In the genomic region with DNA sequence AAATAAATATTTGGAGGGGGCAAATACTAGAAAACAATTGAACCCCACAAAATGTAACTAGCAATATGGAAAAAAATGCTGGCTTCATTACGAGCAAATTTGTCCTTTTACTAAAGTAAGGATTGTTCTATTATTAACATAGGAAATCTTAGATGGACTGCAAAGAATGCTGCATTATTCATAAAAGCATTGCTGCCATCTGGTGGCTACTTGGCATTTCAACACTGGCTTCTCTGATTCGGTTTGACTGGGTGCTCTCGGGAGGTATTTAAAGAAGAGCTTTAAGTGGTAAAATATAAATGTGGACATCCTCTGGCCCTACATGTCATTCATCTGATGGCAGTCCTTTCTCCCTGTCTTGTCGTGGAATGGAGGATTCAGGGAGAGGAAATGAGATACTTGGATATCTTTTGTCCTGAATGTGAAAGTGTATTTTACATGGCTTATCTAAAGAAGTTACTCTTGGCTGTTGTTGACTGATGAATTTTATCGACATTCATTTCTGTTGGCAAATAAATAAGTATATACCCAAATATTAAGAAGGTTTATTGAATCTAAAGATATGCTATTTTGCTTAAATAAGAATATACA, we compare ENCODE assay signal across 8 cellular contexts.
DNase-seq lines count a peak whose midpoint lies in the region; ATAC-seq and TF ChIP-seq lines count a peak whose summit lies in the region.

No MANE protein-coding gene starts in this region.

- H3K9ac ChIP-seq in Loucy (ENCODE audit: low read depth, low read length, poor library complexity, severe bottlenecking) (peak overlapping the region; percentile 60), SK-N-SH (no peak overlapping the region)

- TF ChIP-seq EP300 in SK-N-SH (IDR thresholded peaks at IDR 0.05; ENCODE audit: borderline replicate concordance in 1 of 2, low read depth in 1 of 2, low read length in 1 of 2) = no peak

- H3K9me3 ChIP-seq in Loucy (ENCODE audit: insufficient read depth, low read depth, low read length) (no peaks in the 10 kb centered on the region), SK-N-SH (no peaks in the 10 kb centered on the region), psoas muscle (no peaks in the 10 kb centered on the region)

- H3K79me2 ChIP-seq in Loucy (ENCODE audit: insufficient read depth, low read length) = peaks cover 62% of the 10 kb centered on the region
- no peaks in the 10 kb centered on the region for H3K79me2 ChIP-seq in SK-N-SH (ENCODE audit: insufficient read depth)

- H3K27ac Mint-ChIP-seq in Calu3 (ENCODE audit: unreplicated experiment) = no peak overlapping the region
- H3K27ac Mint-ChIP-seq in activated naive CD4-positive, alpha-beta T cell treated with anti-CD3 and anti-CD28 coated beads, Interleukin-2, amount 50 U/mL, for 24 hours = peak overlapping the region; percentile 98

- BruUV-seq in Calu3 (replicated peaks; lab: Mats Ljungman, UMichigan) = no TSS peak

- peak; percentile 58 for DNase-seq in Calu3
- DNase-seq in SK-N-SH = peak; percentile 37
- peak; percentile 70 for DNase-seq in glomerular visceral epithelial cell (ENCODE audit: extremely low spot score)
- DNase-seq in psoas muscle = peak; percentile 21 to 38

- peaks cover 40% of the 10 kb centered on the region for H3F3A ChIP-seq in Loucy (ENCODE audit: low read depth)
- no peaks in the 10 kb centered on the region for H3F3A ChIP-seq in SK-N-SH (replicated peaks; ENCODE audit: insufficient read depth)

- peak; percentile 89 for TF ChIP-seq RAD21 in SK-N-SH (IDR thresholded peaks at IDR 0.05; ENCODE audit: low read length)

- H3K27me3 Mint-ChIP-seq in Calu3 (ENCODE audit: unreplicated experiment) = no peaks in the 10 kb centered on the region
- no peaks in the 10 kb centered on the region for H3K27me3 Mint-ChIP-seq in activated naive CD4-positive, alpha-beta T cell treated with anti-CD3 and anti-CD28 coated beads, Interleukin-2, amount 50 U/mL, for 24 hours

- H3K4me3 Mint-ChIP-seq in Calu3 (ENCODE audit: low read depth, unreplicated experiment) = peak overlapping the region; percentile 39
- peak overlapping the region; percentile 81 for H3K4me3 Mint-ChIP-seq in activated naive CD4-positive, alpha-beta T cell treated with anti-CD3 and anti-CD28 coated beads, Interleukin-2, amount 50 U/mL, for 24 hours

- H3K27me3 ChIP-seq in Loucy (ENCODE audit: insufficient read depth, low read length, poor library complexity, severe bottlenecking) (no peaks in the 10 kb centered on the region), SK-N-SH (ENCODE audit: insufficient read depth) (no peaks in the 10 kb centered on the region), psoas muscle (ENCODE audit: insufficient read depth in 3 of 3, low read length in 2 of 3) (no peaks in the 10 kb centered on the region)

- ATAC-seq in GM21423 (IDR thresholded peaks at IDR 0.05; ENCODE audit: unreplicated experiment) (peak; percentile 42), psoas muscle (peak in 1 of 4 donors; percentile 69), GM18861 (IDR thresholded peaks at IDR 0.05; ENCODE audit: unreplicated experiment) (no peak)

- TF ChIP-seq CTCF in Calu3 (IDR thresholded peaks at IDR 0.05; ENCODE audit: unreplicated experiment) (peak; percentile 69), Loucy (conservative IDR thresholded peaks at IDR 0.05; ENCODE audit: low read length) (peak; percentile 91), SK-N-SH (IDR thresholded peaks at IDR 0.05) (peak; percentile 85), psoas muscle (IDR thresholded peaks at IDR 0.05) (peak; percentile 62)

- H3K27ac ChIP-seq in SK-N-SH (ENCODE audit: low read depth in 2 of 2, low read length in 1 of 2) (no peak overlapping the region), psoas muscle (no peak overlapping the region)

- H3K4me2 ChIP-seq in Loucy (ENCODE audit: low read depth, low read length, poor library complexity, severe bottlenecking) = peak overlapping the region; percentile 81
- H3K4me2 ChIP-seq in SK-N-SH = peak overlapping the region; percentile 54; the same call in 1 of the 2 replicates

- H3K36me3 Mint-ChIP-seq in Calu3 (ENCODE audit: insufficient read depth, unreplicated experiment) = no peaks in the 10 kb centered on the region
- peaks cover 5% of the 10 kb centered on the region for H3K36me3 Mint-ChIP-seq in activated naive CD4-positive, alpha-beta T cell treated with anti-CD3 and anti-CD28 coated beads, Interleukin-2, amount 50 U/mL, for 24 hours

- H3K9me2 ChIP-seq in Loucy (replicated peaks; ENCODE audit: low read depth, low read length) = no peaks in the 10 kb centered on the region
- H3K9me2 ChIP-seq in SK-N-SH = no peaks in the 10 kb centered on the region

- POLR2A ChIA-PET in SK-N-SH (lab: Yijun Ruan, JAX) = no interaction called here

- CTCF ChIA-PET in Calu3 (lab: Charles Lee) (interaction anchor here (0.7 to 1.8 kb wide), 6 partner anchors 97 to 225 kb away, joined by 3 to 6 read pairs (median 4); no protein-coding TSS in a partner anchor), SK-N-SH (lab: Yijun Ruan, JAX) (interaction anchor here (0.6 to 8.2 kb wide), 50 partner anchors 8 to 1941 kb away, joined by 3 to 92 read pairs (median 3); no protein-coding TSS in a partner anchor)

- H3K36me3 ChIP-seq in Loucy (ENCODE audit: insufficient read depth, low read length) (peaks cover 11% of the 10 kb centered on the region), SK-N-SH (replicated peaks in 1 of 2; ENCODE audit: control insufficient read depth in 1 of 2, insufficient read depth in 2 of 2, low read length in 1 of 2) (no peaks in the 10 kb centered on the region), psoas muscle (ENCODE audit: insufficient read depth in 1 of 2, low read depth in 1 of 2) (no peaks in the 10 kb centered on the region)

- no peaks in the 10 kb centered on the region for H3K4me1 Mint-ChIP-seq in Calu3 (ENCODE audit: low read depth, unreplicated experiment)
- peaks cover 90% of the 10 kb centered on the region for H3K4me1 Mint-ChIP-seq in activated naive CD4-positive, alpha-beta T cell treated with anti-CD3 and anti-CD28 coated beads, Interleukin-2, amount 50 U/mL, for 24 hours

- no peak overlapping the region for H2AFZ ChIP-seq in Loucy (ENCODE audit: low read length)
- H2AFZ ChIP-seq in SK-N-SH (ENCODE audit: low read depth) = 0 out of 2 replicates have a peak overlapping the region, but pooled peaks have one; percentile 41

- H3K9me3 Mint-ChIP-seq in Calu3 (ENCODE audit: low read depth, unreplicated experiment) = no peaks in the 10 kb centered on the region
- no peaks in the 10 kb centered on the region for H3K9me3 Mint-ChIP-seq in activated naive CD4-positive, alpha-beta T cell treated with anti-CD3 and anti-CD28 coated beads, Interleukin-2, amount 50 U/mL, for 24 hours

- intact Hi-C loops in Calu3 (cut with micrococcal nuclease; ENCODE audit: unreplicated experiment) (loop anchor here (1.0 kb wide), 4 partner anchors 54 to 225 kb away; no protein-coding TSS in a partner anchor), psoas muscle (cut with DNase I) (loop anchor here in 1 of 2 donors (5.0 to 10.0 kb wide), 3 partner anchors 95 to 225 kb away; no protein-coding TSS in a partner anchor)

- H4K20me1 ChIP-seq in Loucy (ENCODE audit: insufficient read depth, low read length, poor library complexity, severe bottlenecking) (peaks cover 18% of the 10 kb centered on the region), SK-N-SH (ENCODE audit: insufficient read depth) (no peaks in the 10 kb centered on the region)

- H3K4me1 ChIP-seq in Loucy (ENCODE audit: insufficient read depth, low read length, poor library complexity, severe bottlenecking) (peaks cover 81% of the 10 kb centered on the region), SK-N-SH (ENCODE audit: control insufficient read depth in 1 of 2, insufficient read depth in 2 of 2, low read depth in 1 of 2, low read length in 1 of 2) (no peaks in the 10 kb centered on the region; a peak in 2 of 4 replicates), psoas muscle (no peaks in the 10 kb centered on the region)

- WGBS in SK-N-SH (ENCODE audit: low lambda C conversion rate) = 16% methylated on average over 5 of the region's 5 CpGs
- 3 to 6% (median 3%) methylated on average over 5 of the region's 5 CpGs for WGBS in psoas muscle, 3 donors

- H3K4me3 ChIP-seq in Loucy (ENCODE audit: low read length, poor library complexity, severe bottlenecking) (peak overlapping the region; percentile 62), SK-N-SH (ENCODE audit: low read depth in 2 of 2, low read length in 1 of 2) (peak overlapping the region in 1 of 2 experiments; percentile 38; a peak in 1 of 4 replicates), psoas muscle (no peak overlapping the region)

TF ChIP-seq in SK-N-SH, 30 proteins besides CTCF, POLR2A, EP300 and RAD21:
- TF ChIP-seq RCOR1 (IDR thresholded peaks at IDR 0.05; ENCODE audit: low read length) (no peak), SMC3 (IDR thresholded peaks at IDR 0.05; ENCODE audit: low read depth, low read length) (peak; percentile 81)
- TF ChIP-seq, protein P1, sequence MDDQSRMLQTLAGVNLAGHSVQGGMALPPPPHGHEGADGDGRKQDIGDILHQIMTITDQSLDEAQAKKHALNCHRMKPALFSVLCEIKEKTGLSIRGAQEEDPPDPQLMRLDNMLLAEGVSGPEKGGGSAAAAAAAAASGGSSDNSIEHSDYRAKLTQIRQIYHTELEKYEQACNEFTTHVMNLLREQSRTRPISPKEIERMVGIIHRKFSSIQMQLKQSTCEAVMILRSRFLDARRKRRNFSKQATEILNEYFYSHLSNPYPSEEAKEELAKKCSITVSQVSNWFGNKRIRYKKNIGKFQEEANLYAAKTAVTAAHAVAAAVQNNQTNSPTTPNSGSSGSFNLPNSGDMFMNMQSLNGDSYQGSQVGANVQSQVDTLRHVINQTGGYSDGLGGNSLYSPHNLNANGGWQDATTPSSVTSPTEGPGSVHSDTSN (IDR thresholded peaks at IDR 0.05) = no peak
